11 cellular contexts compared by ENCODE assay signal in genomic region chr5:90612930-90613329, GRCh38. TPM values are rescaled to one million over a fixed set of nuclear protein-coding genes. Genes with fewer than 3 reads are reported as not detected.
A peak's percentile ranks its signal among the peaks of the same experiment; 100 is the strongest.
DNase-seq lines count a peak whose midpoint lies in the region; ATAC-seq and TF ChIP-seq lines count a peak whose summit lies in the region.
"Had no signal": no experiment of that assay in that cellular context is flagged by ENCODE, and none has a peak within 500 bp of the region (broad histone marks: within the 10 kb centered on the region; RNA-seq: fewer than 3 reads in every experiment).

No MANE protein-coding gene starts in this region.

- no peaks in the 10 kb centered on the region for H3K27me3 ChIP-seq in Loucy (ENCODE audit: insufficient read depth, low read length, poor library complexity, severe bottlenecking)

- ATAC-seq in GM19463 (IDR thresholded peaks at IDR 0.05; ENCODE audit: unreplicated experiment) (peak; percentile 91), HG02943 (IDR thresholded peaks at IDR 0.05; ENCODE audit: low read depth, unreplicated experiment) (peak; percentile 92)

- H3K36me3 ChIP-seq in Loucy (ENCODE audit: insufficient read depth, low read length), result no peaks in the 10 kb centered on the region

- H3K4me3 Mint-ChIP-seq in mesothelial cell of epicardium, result no peak overlapping the region
- H3K4me3 Mint-ChIP-seq: stimulated activated naive CD8-positive, alpha-beta T cell treated with anti-CD3 and anti-CD28 coated beads, Interleukin-15, Interleukin-2, amounts not matched to agents 100 ng/mL and 50 ng/mL, for 24 hours had no signal

- peak overlapping the region; percentile 16 for H3K4me3 ChIP-seq in Loucy (ENCODE audit: low read length, poor library complexity, severe bottlenecking)

- no peaks in the 10 kb centered on the region for H3K4me1 ChIP-seq in Loucy (ENCODE audit: insufficient read depth, low read length, poor library complexity, severe bottlenecking)

- no peaks in the 10 kb centered on the region for H3K79me2 ChIP-seq in Loucy (ENCODE audit: insufficient read depth, low read length)

- in situ Hi-C loops in GM13976 (cut with MboI; ENCODE audit: low sequenced_read_pairs, unreplicated experiment), result no loop called here

- no peak overlapping the region for H3K27ac Mint-ChIP-seq in mesothelial cell of epicardium
- H3K27ac Mint-ChIP-seq: stimulated activated naive CD8-positive, alpha-beta T cell treated with anti-CD3 and anti-CD28 coated beads, Interleukin-15, Interleukin-2, amounts not matched to agents 100 ng/mL and 50 ng/mL, for 24 hours had no signal

- no peaks in the 10 kb centered on the region for H3K4me1 Mint-ChIP-seq in mesothelial cell of epicardium

- H4K20me1 ChIP-seq in Loucy (ENCODE audit: insufficient read depth, low read length, poor library complexity, severe bottlenecking), result no peaks in the 10 kb centered on the region

- H3K9me2 ChIP-seq in Loucy (replicated peaks; ENCODE audit: low read depth, low read length), result no peaks in the 10 kb centered on the region

- no peaks in the 10 kb centered on the region for H3K9me3 Mint-ChIP-seq in mesothelial cell of epicardium
- H3K9me3 Mint-ChIP-seq: stimulated activated naive CD8-positive, alpha-beta T cell treated with anti-CD3 and anti-CD28 coated beads, Interleukin-15, Interleukin-2, amounts not matched to agents 100 ng/mL and 50 ng/mL, for 24 hours had no signal

- DNase-seq in GM13976 (ENCODE audit: low spot score), result peak; percentile 56
- DNase-seq in HT-29 (ENCODE audit: low spot score), result no peak
- DNase-seq in NOMO-1 treated with DMSO at 0.1 percent for 48 hours (lab: John Stamatoyannopoulos, UW; ENCODE audit: unreplicated experiment), result no peak
- no peak for DNase-seq in mesothelial cell of epicardium (ENCODE audit: low spot score in 2 of 2, unreplicated experiment in 2 of 2)
- no peak for DNase-seq in retina
- DNase-seq: NCI-H82; stimulated activated CD4-positive, alpha-beta T cell treated with anti-CD3 and anti-CD28 coated beads, Interleukin-12 subunit alpha, Interleukin-12 subunit beta, amount 100 ng/mL, for 4 hours had no signal

- no peaks in the 10 kb centered on the region for H3F3A ChIP-seq in Loucy (ENCODE audit: low read depth)

- peak overlapping the region; percentile 34 for H3K4me2 ChIP-seq in Loucy (ENCODE audit: low read depth, low read length, poor library complexity, severe bottlenecking)

- no peaks in the 10 kb centered on the region for H3K9me3 ChIP-seq in Loucy (ENCODE audit: insufficient read depth, low read depth, low read length)

- peak overlapping the region; percentile 74 for H2AFZ ChIP-seq in Loucy (ENCODE audit: low read length)

- TF ChIP-seq CTCF in GM13976 (IDR thresholded peaks at IDR 0.05; ENCODE audit: borderline replicate concordance, control extremely low read depth, extremely low read depth, insufficient read depth, missing control alignments) (no peak), Loucy (conservative IDR thresholded peaks at IDR 0.05; ENCODE audit: low read length) (no peak), mesothelial cell of epicardium (IDR thresholded peaks at IDR 0.05; ENCODE audit: unreplicated experiment) (no peak)

- H3K9ac ChIP-seq in Loucy (ENCODE audit: low read depth, low read length, poor library complexity, severe bottlenecking), result no peak overlapping the region

- no peaks in the 10 kb centered on the region for H3K36me3 Mint-ChIP-seq in mesothelial cell of epicardium

- no peaks in the 10 kb centered on the region for H3K27me3 Mint-ChIP-seq in mesothelial cell of epicardium (ENCODE audit: low read depth)

RNA-seq across cellular contexts. Expression of gene ADGRV1, which starts 54.3 kb away (rescaled TPM):
- 0.18 and 0.42 TPM in 2 replicates for total RNA-seq in HT-29 (2014; rRNA removed; shearing (Covaris generic))
- total RNA-seq in mesothelial cell of epicardium, result 22.2 to 25.4 TPM (median 24.6 TPM) in 3 replicates

Comparison
In these comparisons a context has a peak if more than half of its experiments do, and no peak if none do; other contexts are left out.
1. RNA of gene ADGRV1, which starts 54.3 kb away (total RNA-seq): 22.2 to 25.4 TPM in mesothelial cell of epicardium; 0.18 to 0.42 TPM in HT-29; every median in the first group is over 10 times any median in the second.